In genomic region chr6:83824388-83824801, GRCh38 we compare ENCODE assay signal across 18 cellular contexts. TPM values are rescaled to one million over a fixed set of nuclear protein-coding genes. Genes with fewer than 3 reads are reported as not detected.
A peak's percentile ranks its signal among the peaks of the same experiment; 100 is the strongest.
DNase-seq lines count a peak whose midpoint lies in the region; ATAC-seq and TF ChIP-seq lines count a peak whose summit lies in the region.
"Had no signal": no experiment of that assay in that cellular context is flagged by ENCODE, and none has a peak within 500 bp of the region (broad histone marks: within the 10 kb centered on the region; RNA-seq: fewer than 3 reads in every experiment).

No MANE protein-coding gene starts in this region.

- H3K36me3 Mint-ChIP-seq in glutamatergic neuron (ENCODE audit: unreplicated experiment) = no peaks in the 10 kb centered on the region
- H3K36me3 Mint-ChIP-seq: CD4-positive, alpha-beta memory T cell; memory B cell; stimulated activated effector memory CD8-positive, alpha-beta T cell treated with anti-CD3 and anti-CD28 coated beads, Interleukin-12 subunit alpha, Interleukin-12 subunit beta, amount 100 ng/mL, for 72 hours had no signal

- peak overlapping the region; percentile 63 for H3K27ac ChIP-seq in HUES48 (ENCODE audit: low read depth, low read length)
- H3K27ac ChIP-seq: KMS-11, sigmoid colon had no signal

- no peak overlapping the region for H3K27ac Mint-ChIP-seq in glutamatergic neuron (ENCODE audit: unreplicated experiment)
- H3K27ac Mint-ChIP-seq: activated naive CD8-positive, alpha-beta T cell treated with anti-CD3 and anti-CD28 coated beads, Interleukin-2, amount 50 U/mL, for 24 hours; CD4-positive, alpha-beta memory T cell; memory B cell; stimulated activated effector memory CD8-positive, alpha-beta T cell treated with anti-CD3 and anti-CD28 coated beads, Interleukin-12 subunit alpha, Interleukin-12 subunit beta, amount 100 ng/mL, for 72 hours had no signal

- H3K4me1 Mint-ChIP-seq in glutamatergic neuron (ENCODE audit: low read depth, unreplicated experiment) = no peaks in the 10 kb centered on the region
- H3K4me1 Mint-ChIP-seq: activated naive CD8-positive, alpha-beta T cell treated with anti-CD3 and anti-CD28 coated beads, Interleukin-2, amount 50 U/mL, for 24 hours; CD4-positive, alpha-beta memory T cell; memory B cell; stimulated activated effector memory CD8-positive, alpha-beta T cell treated with anti-CD3 and anti-CD28 coated beads, Interleukin-12 subunit alpha, Interleukin-12 subunit beta, amount 100 ng/mL, for 72 hours had no signal

- ATAC-seq in HG03571 (IDR thresholded peaks at IDR 0.05; ENCODE audit: unreplicated experiment) (no peak), GM21619 (IDR thresholded peaks at IDR 0.05; ENCODE audit: unreplicated experiment) (no peak)
- ATAC-seq: activated naive CD8-positive, alpha-beta T cell treated with anti-CD3 and anti-CD28 coated beads, Interleukin-2, amount 50 U/mL, for 24 hours; activated T-cell treated with anti-CD3 and anti-CD28 coated beads, Interleukin-2, amount 50 U/mL, for 4 hours; stimulated activated effector memory CD8-positive, alpha-beta T cell treated with anti-CD3 and anti-CD28 coated beads, Interleukin-12 subunit alpha, Interleukin-12 subunit beta, amount 100 ng/mL, for 72 hours had no signal

- no peak overlapping the region for H3K4me3 Mint-ChIP-seq in glutamatergic neuron (ENCODE audit: unreplicated experiment)
- H3K4me3 Mint-ChIP-seq: activated naive CD8-positive, alpha-beta T cell treated with anti-CD3 and anti-CD28 coated beads, Interleukin-2, amount 50 U/mL, for 24 hours; activated T-cell treated with anti-CD3 and anti-CD28 coated beads, Interleukin-2, amount 50 U/mL, for 4 hours; CD4-positive, alpha-beta memory T cell; memory B cell; stimulated activated effector memory CD8-positive, alpha-beta T cell treated with anti-CD3 and anti-CD28 coated beads, Interleukin-12 subunit alpha, Interleukin-12 subunit beta, amount 100 ng/mL, for 72 hours had no signal

- H3K27me3 ChIP-seq in HUES48 (ENCODE audit: control insufficient read depth, insufficient read depth, low read length) = no peaks in the 10 kb centered on the region
- H3K27me3 ChIP-seq: sigmoid colon had no signal

- no peaks in the 10 kb centered on the region for H3K9me3 ChIP-seq in HUES48 (ENCODE audit: control insufficient read depth, insufficient read depth, low read length)
- H3K9me3 ChIP-seq: sigmoid colon had no signal

- no peaks in the 10 kb centered on the region for H3K27me3 Mint-ChIP-seq in glutamatergic neuron (ENCODE audit: unreplicated experiment)
- H3K27me3 Mint-ChIP-seq: memory B cell had no signal

- no peak overlapping the region for H3K4me3 ChIP-seq in HUES48 (ENCODE audit: low read depth, low read length)
- no peak overlapping the region for H3K4me3 ChIP-seq in fibroblast of villous mesenchyme (ENCODE audit: low read depth, low read length)
- H3K4me3 ChIP-seq: sigmoid colon had no signal

- no peaks in the 10 kb centered on the region for H3K9me3 Mint-ChIP-seq in glutamatergic neuron (ENCODE audit: unreplicated experiment)
- H3K9me3 Mint-ChIP-seq: activated naive CD8-positive, alpha-beta T cell treated with anti-CD3 and anti-CD28 coated beads, Interleukin-2, amount 50 U/mL, for 24 hours; activated T-cell treated with anti-CD3 and anti-CD28 coated beads, Interleukin-2, amount 50 U/mL, for 4 hours; CD4-positive, alpha-beta memory T cell; memory B cell; stimulated activated effector memory CD8-positive, alpha-beta T cell treated with anti-CD3 and anti-CD28 coated beads, Interleukin-12 subunit alpha, Interleukin-12 subunit beta, amount 100 ng/mL, for 72 hours had no signal

- no peaks in the 10 kb centered on the region for H3K36me3 ChIP-seq in HUES48 (ENCODE audit: control insufficient read depth, insufficient read depth, low read length)
- H3K36me3 ChIP-seq: sigmoid colon had no signal

- no peak overlapping the region for H3K9ac ChIP-seq in HUES48 (ENCODE audit: low read depth, low read length)
- H3K9ac ChIP-seq: KMS-11 had no signal

- peaks cover 9% of the 10 kb centered on the region; the same call in 1 of the 2 replicates for H3K4me1 ChIP-seq in HUES48 (ENCODE audit: control insufficient read depth, insufficient read depth, low read length)

- DNase-seq in amniotic epithelial cell (ENCODE audit: low read depth) (peak; percentile 3), fibroblast of villous mesenchyme (ENCODE audit: low read depth) (peak; percentile 82), smooth muscle cell of the brain vasculature (ENCODE audit: low read depth, low spot score) (peak; percentile 45), glutamatergic neuron (no peak)
- DNase-seq: activated CD4-positive, alpha-beta T cell treated with anti-CD3 and anti-CD28 coated beads for 4 hours; activated naive CD8-positive, alpha-beta T cell treated with anti-CD3 and anti-CD28 coated beads, Interleukin-2, amount 50 U/mL, for 24 hours; activated T-cell treated with anti-CD3 and anti-CD28 coated beads, Interleukin-2, amount 50 U/mL, for 4 hours; CD4-positive, alpha-beta memory T cell; NCI-H1694; sigmoid colon; T-helper 2 cell; trophoblast cell had no signal

- TF ChIP-seq CTCF in fibroblast of villous mesenchyme (IDR thresholded peaks at IDR 0.05; ENCODE audit: insufficient read depth, low read depth, low read length) = no peak
- TF ChIP-seq CTCF in glutamatergic neuron (IDR thresholded peaks at IDR 0.05; ENCODE audit: partially characterized antibody, unreplicated experiment) = no peak

RNA-seq across cellular contexts. Expression of gene RIPPLY2, which starts 28.8 kb away (rescaled TPM):
- total RNA-seq in fibroblast of villous mesenchyme (not detected in 2 replicates), glutamatergic neuron (ENCODE audit: unreplicated experiment) (4.9 TPM)
- total RNA-seq: activated T-cell treated with anti-CD3 and anti-CD28 coated beads, Interleukin-2, amount 50 U/mL, for 4 hours; CD4-positive, alpha-beta memory T cell; sigmoid colon had no signal

RNA-seq across cellular contexts. Expression of gene CYB5R4, which starts 35.1 kb away (rescaled TPM):
- 4.8 and 9.9 TPM in 2 replicates for total RNA-seq in fibroblast of villous mesenchyme
- 23.1 TPM for total RNA-seq in glutamatergic neuron (ENCODE audit: unreplicated experiment)
